ENCODE assay signal across 1 cellular context in the genomic region with DNA sequence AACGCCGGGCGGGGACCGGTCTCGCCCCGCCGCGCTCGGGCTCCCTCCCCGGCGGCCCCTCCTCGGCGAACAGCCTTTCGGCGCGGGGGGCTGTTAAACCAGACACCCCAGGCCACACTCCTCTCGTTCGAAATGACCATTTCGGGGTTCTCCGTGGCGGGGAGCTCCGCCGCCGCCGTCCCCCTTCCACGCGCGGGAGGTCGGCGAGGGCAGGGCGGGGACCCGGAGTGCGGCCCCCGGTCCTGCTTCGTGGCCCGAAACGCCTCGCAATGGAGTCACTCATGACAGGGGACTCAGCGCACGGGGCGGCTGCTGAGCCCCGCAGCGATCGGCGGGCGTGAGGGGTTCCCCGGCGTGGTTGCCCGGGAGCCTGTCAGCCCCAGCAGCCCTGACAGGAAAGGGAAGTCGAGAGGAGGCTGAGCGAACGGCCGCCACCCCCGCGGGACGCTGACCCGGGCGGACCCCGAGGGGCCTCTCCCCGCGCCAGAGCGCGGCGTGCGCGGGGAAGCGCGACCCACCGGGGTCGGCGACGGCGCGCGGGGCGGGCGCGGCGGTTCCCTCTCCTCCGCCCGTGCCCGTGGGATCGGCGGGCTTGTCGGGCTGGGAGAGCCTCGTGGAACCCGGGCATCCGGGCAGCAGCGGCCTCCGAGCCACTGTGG.
TF ChIP-seq lines count a peak whose summit lies in the region.

No MANE protein-coding gene starts in this region.

TF ChIP-seq in endothelial cell of umbilical vein, 7 proteins besides CTCF, POLR2A, EP300 and RAD21:
- TF ChIP-seq EZH2 (IDR thresholded peaks at IDR 0.05; ENCODE audit: borderline replicate concordance, low read depth, low read length, severe bottlenecking), result no peak
- TF ChIP-seq FOS (IDR thresholded peaks at IDR 0.05; ENCODE audit: borderline replicate concordance, insufficient read depth, low read length), result no peak
TF ChIP-seq in endothelial cell of umbilical vein: peak in this region for 0.
